Comparison of ENCODE assay signal across 14 cellular contexts in genomic region chr9:130159057-130159456, GRCh38. TPM values are rescaled to one million over a fixed set of nuclear protein-coding genes. Genes with fewer than 3 reads are reported as not detected.
"Had no signal": no experiment of that assay in that cellular context is flagged by ENCODE, and none has a peak within 500 bp of the region (broad histone marks: within the 10 kb centered on the region; RNA-seq: fewer than 3 reads in every experiment).

No MANE protein-coding gene starts in this region.

- H3K27ac Mint-ChIP-seq: naive thymus-derived CD4-positive, alpha-beta T cell had no signal

- H3K4me3 Mint-ChIP-seq: immature natural killer cell; naive thymus-derived CD4-positive, alpha-beta T cell had no signal

- ATAC-seq: esophagus mucosa; left ventricle myocardium superior; naive thymus-derived CD4-positive, alpha-beta T cell had no signal

- H3K27ac ChIP-seq: sigmoid colon, skin epidermis, stomach, thoracic aorta, transverse colon had no signal

- H3K36me3 Mint-ChIP-seq: immature natural killer cell; naive thymus-derived CD4-positive, alpha-beta T cell had no signal

- H3K27me3 ChIP-seq: sigmoid colon, stomach, transverse colon had no signal

- H3K9me3 Mint-ChIP-seq: immature natural killer cell; naive thymus-derived CD4-positive, alpha-beta T cell had no signal

- H3K36me3 ChIP-seq: sigmoid colon, stomach, thoracic aorta, transverse colon had no signal

- H3K4me3 ChIP-seq: sigmoid colon, skin epidermis, stomach, thoracic aorta, transverse colon had no signal

- DNase-seq: effector memory CD4-positive, alpha-beta T cell; immature natural killer cell; left ventricle myocardium superior; mesendoderm; naive thymus-derived CD4-positive, alpha-beta T cell; sigmoid colon; stimulated activated CD4-positive, alpha-beta T cell treated with anti-CD3 and anti-CD28 coated beads, Interleukin-12 subunit alpha, Interleukin-12 subunit beta, amount 100 ng/mL, for 4 hours; stimulated activated naive CD4-positive, alpha-beta T cell; stomach; substantia nigra; transverse colon had no signal

- H3K9me3 ChIP-seq: sigmoid colon, stomach, thoracic aorta, transverse colon had no signal

- H3K27me3 Mint-ChIP-seq: naive thymus-derived CD4-positive, alpha-beta T cell had no signal

- H3K4me1 ChIP-seq: stomach, transverse colon had no signal

- H3K4me1 Mint-ChIP-seq: immature natural killer cell; naive thymus-derived CD4-positive, alpha-beta T cell had no signal

RNA-seq across cellular contexts. Expression of gene NCS1, which starts 13.1 kb away (rescaled TPM):
- polyA plus RNA-seq: naive thymus-derived CD4-positive, alpha-beta T cell had no signal
